Comparison of ENCODE assay signal across 8 cellular contexts in the genomic region with DNA sequence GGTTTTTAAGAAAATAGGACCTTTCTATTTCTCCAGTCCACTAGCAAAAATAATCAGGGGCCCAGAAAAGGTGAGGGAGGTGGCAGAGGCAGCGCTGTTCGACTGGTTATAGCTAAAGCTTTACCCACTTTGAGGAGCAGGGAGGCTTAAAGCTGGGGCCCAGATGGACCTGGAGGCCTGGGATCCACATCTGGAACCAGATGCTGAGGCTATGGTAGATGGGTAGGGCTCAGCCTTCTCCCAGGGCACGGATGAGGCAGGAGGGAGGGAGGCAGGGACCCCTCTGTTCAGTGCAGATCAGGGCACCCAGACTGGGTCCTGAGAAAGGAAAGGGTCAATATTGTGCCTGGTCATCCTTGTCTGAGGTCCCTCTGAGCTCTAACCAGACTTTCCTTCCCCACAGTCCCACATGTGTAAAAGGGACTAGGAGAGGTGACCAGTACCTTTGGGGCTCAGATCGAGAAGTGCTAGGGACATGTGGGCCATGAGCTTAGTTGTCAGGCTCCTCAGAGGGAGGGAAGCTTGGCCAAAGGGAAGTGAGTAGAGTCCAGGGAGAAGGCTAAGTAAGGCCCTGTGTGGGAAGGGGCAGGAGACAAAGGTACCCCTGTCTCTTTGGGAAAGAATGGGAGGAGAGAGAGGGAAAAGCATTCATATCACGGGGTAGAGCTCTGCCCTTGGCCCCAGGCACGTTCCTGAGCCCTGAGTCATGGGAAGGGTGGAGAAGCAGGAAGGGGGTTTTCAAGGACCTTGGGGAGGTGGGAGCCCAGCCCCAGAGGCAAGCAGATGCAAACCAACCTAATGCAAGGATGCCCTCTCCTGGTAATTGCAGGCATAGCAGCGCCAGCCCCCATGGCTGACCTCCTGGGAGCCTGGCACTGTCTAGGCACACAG. TPM values are rescaled to one million over a fixed set of nuclear protein-coding genes. Genes with fewer than 3 reads are reported as not detected.
A peak's percentile ranks its signal among the peaks of the same experiment; 100 is the strongest.
DNase-seq lines count a peak whose midpoint lies in the region; ATAC-seq, FAIRE-seq and TF ChIP-seq lines count a peak whose summit lies in the region.

No MANE protein-coding gene starts in this region.

- intact Hi-C loops in left ventricle myocardium superior (cut with micrococcal nuclease) = loop anchor here (2.0 kb wide), 1 partner anchor 33 kb away; no protein-coding TSS in a partner anchor
- intact Hi-C loops in psoas muscle (cut with DNase I) = loop anchor here (1.0 to 10.0 kb wide), 3 partner anchors 33 to 375 kb away; a partner anchor contains a TSS

- peak; percentile 81 for DNase-seq in NB4 (ENCODE audit: low read depth)
- peak; percentile 65 to 85 for DNase-seq in SW 1271 (lab: John Stamatoyannopoulos, UW)
- peak; percentile 89 for DNase-seq in amniotic stem cell (lab: John Stamatoyannopoulos, UW)
- peak; percentile 87 for DNase-seq in left ventricle myocardium superior
- DNase-seq in psoas muscle = peak; percentile 89 to 93
- peak; percentile 93 for DNase-seq in urothelium cell line (ENCODE audit: low spot score)

- H3K27me3 ChIP-seq in psoas muscle (ENCODE audit: insufficient read depth in 3 of 3, low read length in 2 of 3) = no peaks in the 10 kb centered on the region

- peak overlapping the region; percentile 99 for H3K27ac ChIP-seq in psoas muscle

- H3K4me1 ChIP-seq in psoas muscle = peaks cover 57% of the 10 kb centered on the region

- 24 to 37% (median 25%) methylated on average over 7 of the region's 7 CpGs for WGBS in psoas muscle, 3 donors

- H3K9me3 ChIP-seq in psoas muscle = no peaks in the 10 kb centered on the region

- TF ChIP-seq POLR2A in NB4 (IDR thresholded peaks at IDR 0.05; ENCODE audit: extremely low read depth, insufficient read length) = no peak

- ATAC-seq in left ventricle myocardium superior = peak; percentile 56
- peak; percentile 77 to 81 (median 80) for ATAC-seq in psoas muscle
- no peak for ATAC-seq in HG03354 (IDR thresholded peaks at IDR 0.05; ENCODE audit: poor library complexity, severe bottlenecking, unreplicated experiment)

- peak; percentile 81 for TF ChIP-seq CTCF in NB4 (IDR thresholded peaks at IDR 0.05; ENCODE audit: low read depth, low read length)
- peak; percentile 98 for TF ChIP-seq CTCF in psoas muscle (IDR thresholded peaks at IDR 0.05)

- H3K36me3 ChIP-seq in psoas muscle (ENCODE audit: insufficient read depth in 1 of 2, low read depth in 1 of 2) = peaks cover 13 to 46% of the 10 kb centered on the region in 2 donors

- H3K4me3 ChIP-seq in NB4 (ENCODE audit: low read depth, low read length) = no peak overlapping the region
- peak overlapping the region; percentile 45 for H3K4me3 ChIP-seq in psoas muscle

- FAIRE-seq in G401.6 (lab: Jason Lieb, UNC) (peak; percentile 96), urothelium cell line (lab: Jason Lieb, UNC) (no peak)

RNA-seq across cellular contexts. Expression of a gene that starts 15.4 kb away (rescaled TPM):
- total RNA-seq in left ventricle myocardium superior (252 TPM), psoas muscle (100 to 1,000 TPM; 161 to 392 (median 291) TPM)
- 100 to 1,000 TPM; 114 to 237 (median 138) TPM for polyA plus RNA-seq in psoas muscle

RNA-seq across cellular contexts. Expression of a gene that starts 23.5 kb away (rescaled TPM):
- total RNA-seq in left ventricle myocardium superior (0.69 TPM), psoas muscle (1 to 10 TPM; 1.2 to 3.4 (median 2.4) TPM)
- polyA plus RNA-seq in psoas muscle = 1 to 10 TPM in 1 of 3 donors, under 1 TPM in 2; 0.77 to 1.8 (median 0.82) TPM

RNA-seq across cellular contexts. Expression of a gene that starts 47.7 kb away (rescaled TPM):
- 0.17 TPM for total RNA-seq in left ventricle myocardium superior
- total RNA-seq in psoas muscle = under 1 TPM; 0.06 to 0.28 (median 0.11) TPM
- under 1 TPM; 0.07 to 0.42 (median 0.22) TPM for polyA plus RNA-seq in psoas muscle
